Comparison of ENCODE assay signal across 17 cellular contexts in genomic region chr22:31738566-31738965, GRCh38. TPM values are rescaled to one million over a fixed set of nuclear protein-coding genes. Genes with fewer than 3 reads are reported as not detected.
DNase-seq lines count a peak whose midpoint lies in the region; ATAC-seq, FAIRE-seq and TF ChIP-seq lines count a peak whose summit lies in the region.
"Had no signal": no experiment of that assay in that cellular context is flagged by ENCODE, and none has a peak within 500 bp of the region (broad histone marks: within the 10 kb centered on the region; RNA-seq: fewer than 3 reads in every experiment).

No MANE protein-coding gene starts in this region.

- H3K36me3 Mint-ChIP-seq in CD14-positive monocyte (peaks cover 29 to 65% of the 10 kb centered on the region in 2 donors), WTC11 (peaks cover 44% of the 10 kb centered on the region), glutamatergic neuron (ENCODE audit: unreplicated experiment) (no peaks in the 10 kb centered on the region)

- H3K27me3 ChIP-seq in A673 (replicated peaks; ENCODE audit: insufficient read depth, low read depth, low read length, poor library complexity), result no peaks in the 10 kb centered on the region
- H3K27me3 ChIP-seq: BLaER1 had no signal

- H3K4me1 Mint-ChIP-seq in CD14-positive monocyte (peaks cover 36% of the 10 kb centered on the region), WTC11 (no peaks in the 10 kb centered on the region), glutamatergic neuron (ENCODE audit: low read depth, unreplicated experiment) (peaks cover 3% of the 10 kb centered on the region)

- intact Hi-C loops in A673 (cut with micrococcal nuclease; ENCODE audit: unreplicated experiment) (no loop called here), CD14-positive monocyte (cut with micrococcal nuclease) (no loop called here)

- no peak for ATAC-seq in WTC11
- ATAC-seq: HepG2, mucosa of descending colon had no signal

- peaks cover 15% of the 10 kb centered on the region for H3K36me3 ChIP-seq in A673 (ENCODE audit: insufficient read depth, low read length, poor library complexity, severe bottlenecking)

- TF ChIP-seq CTCF in A673 (conservative IDR thresholded peaks at IDR 0.05; ENCODE audit: low read depth, low read length), result no peak
- no peak for TF ChIP-seq CTCF in CD14-positive monocyte (IDR thresholded peaks at IDR 0.05)
- TF ChIP-seq CTCF in WTC11 (IDR thresholded peaks at IDR 0.05), result no peak
- TF ChIP-seq CTCF in fibroblast of mammary gland (conservative IDR thresholded peaks at IDR 0.05; ENCODE audit: control insufficient read depth, insufficient read depth, low read depth, low read length), result peak; percentile 13
- TF ChIP-seq CTCF in glutamatergic neuron (IDR thresholded peaks at IDR 0.05; ENCODE audit: partially characterized antibody, unreplicated experiment), result no peak

- peak overlapping the region in 6 of 7 donors; percentile 1 to 87 (median 31) for H3K27ac Mint-ChIP-seq in CD14-positive monocyte
- H3K27ac Mint-ChIP-seq in WTC11, result peak overlapping the region; percentile 26; the same call in 1 of the 2 replicates
- H3K27ac Mint-ChIP-seq in glutamatergic neuron (ENCODE audit: unreplicated experiment), result no peak overlapping the region

- H3K9me3 ChIP-seq in A673 (ENCODE audit: low read depth, low read length, poor library complexity, severe bottlenecking), result no peaks in the 10 kb centered on the region
- H3K9me3 ChIP-seq: BLaER1, mucosa of descending colon had no signal

- no peaks in the 10 kb centered on the region for H3K4me1 ChIP-seq in A673 (ENCODE audit: insufficient read depth, low read length, poor library complexity, severe bottlenecking)
- H3K4me1 ChIP-seq: BLaER1 had no signal

- no TSS peak for BruUV-seq in A673 (replicated peaks; lab: Mats Ljungman, UMichigan)

- H3K4me3 Mint-ChIP-seq in CD14-positive monocyte, result no peak overlapping the region
- H3K4me3 Mint-ChIP-seq in WTC11, result no peak overlapping the region
- H3K4me3 Mint-ChIP-seq in glutamatergic neuron (ENCODE audit: unreplicated experiment), result no peak overlapping the region

- H3K27me3 Mint-ChIP-seq in CD14-positive monocyte (ENCODE audit: low read depth in 3 of 3) (no peaks in the 10 kb centered on the region), WTC11 (ENCODE audit: low read depth) (no peaks in the 10 kb centered on the region), glutamatergic neuron (ENCODE audit: unreplicated experiment) (peaks cover 2% of the 10 kb centered on the region)

- no peak for FAIRE-seq in GM12891 (lab: Jason Lieb, UNC)
- FAIRE-seq: HepG2 had no signal

- CTCF ChIA-PET in A673 (lab: Charles Lee), result interaction anchor here (0.7 kb wide), 1 partner anchor 73 kb away, joined by 3 read pairs; no protein-coding TSS in a partner anchor
- CTCF ChIA-PET in WTC11 (lab: Charles Lee), result interaction anchor here (1.2 kb wide), 1 partner anchor 10 kb away, joined by 3 read pairs; no protein-coding TSS in a partner anchor

- TF ChIP-seq POLR2A in GM12891 (IDR thresholded peaks at IDR 0.05; ENCODE audit: low read depth, low read length), result no peak

- H3K4me3 ChIP-seq in A673 (ENCODE audit: low read depth, low read length, poor library complexity, severe bottlenecking), result no peak overlapping the region
- H3K4me3 ChIP-seq in fibroblast of mammary gland (ENCODE audit: control insufficient read depth, low read depth, low read length), result no peak overlapping the region
- H3K4me3 ChIP-seq: BLaER1, mucosa of descending colon had no signal

- POLR2A ChIA-PET in A673 (lab: Charles Lee; ENCODE audit: low non-redundant PET), result no interaction called here
- POLR2A ChIA-PET in WTC11 (lab: Charles Lee), result no interaction called here

- H3K27ac ChIP-seq in A673 (ENCODE audit: low read depth, low read length, poor library complexity, severe bottlenecking), result no peak overlapping the region
- H3K27ac ChIP-seq: BLaER1, parathyroid adenoma had no signal

- DNase-seq in A673 (ENCODE audit: low spot score), result peak; percentile 11
- no peak for DNase-seq in CD14-positive monocyte (ENCODE audit: low spot score)
- DNase-seq in WTC11 (ENCODE audit: low spot score), result no peak
- DNase-seq in fibroblast of mammary gland (ENCODE audit: low read depth), result peak; percentile 48
- DNase-seq in NCI-H2029 (lab: John Stamatoyannopoulos, UW), result no peak
- DNase-seq in GM12891 (ENCODE audit: insufficient read length, low spot score), result no peak
- DNase-seq in glutamatergic neuron, result no peak
- DNase-seq: activated CD4-positive, CD25-positive, alpha-beta regulatory T cell treated with anti-CD3 and anti-CD28 coated beads, Interleukin-2, amount 50 U/mL, for 72 hours; caudate nucleus; DND-41; HCEC 1CT; islet precursor cell; mucosa of descending colon; NCI-H2107 had no signal

- H3K9me3 Mint-ChIP-seq in CD14-positive monocyte, result peaks cover 0 to 2% (median 0%) of the 10 kb centered on the region in 7 donors
- no peaks in the 10 kb centered on the region for H3K9me3 Mint-ChIP-seq in WTC11
- H3K9me3 Mint-ChIP-seq in glutamatergic neuron (ENCODE audit: unreplicated experiment), result peaks cover 2% of the 10 kb centered on the region

TF ChIP-seq in WTC11, 78 proteins besides CTCF, POLR2A, EP300 and RAD21 (continues in another document):
- no peak for TF ChIP-seq FOXK1 (CRISPR knock-in tag; IDR thresholded peaks at IDR 0.05)
- no peak for TF ChIP-seq PRRX2 (CRISPR knock-in tag; IDR thresholded peaks at IDR 0.05)
- TF ChIP-seq ZNF512 (CRISPR knock-in tag; IDR thresholded peaks at IDR 0.05; ENCODE audit: borderline replicate concordance), result no peak
- TF ChIP-seq ZNF121 (CRISPR knock-in tag; IDR thresholded peaks at IDR 0.05), result no peak
- TF ChIP-seq ZNF396 (CRISPR knock-in tag; IDR thresholded peaks at IDR 0.05; ENCODE audit: borderline replicate concordance), result no peak
- no peak for TF ChIP-seq ZNF416 (CRISPR knock-in tag; IDR thresholded peaks at IDR 0.05)
- no peak for TF ChIP-seq KAT7 (CRISPR knock-in tag; IDR thresholded peaks at IDR 0.05; ENCODE audit: borderline replicate concordance)

TF ChIP-seq in GM12891, 5 proteins besides CTCF, POLR2A, EP300 and RAD21:
- no peak for TF ChIP-seq TAF1 (IDR thresholded peaks at IDR 0.05; ENCODE audit: low read depth, low read length)
- TF ChIP-seq POU2F2 (IDR thresholded peaks at IDR 0.05; ENCODE audit: low read depth, low read length), result no peak
- no peak for TF ChIP-seq POLR2AphosphoS5 (IDR thresholded peaks at IDR 0.05; ENCODE audit: low read depth, low read length)
- TF ChIP-seq SPI1 (IDR thresholded peaks at IDR 0.05; ENCODE audit: low read depth, low read length), result no peak
- no peak for TF ChIP-seq PAX5 (IDR thresholded peaks at IDR 0.05; ENCODE audit: insufficient read depth, low read length, severe bottlenecking)

RNA-seq across cellular contexts. Expression of gene PRR14L, which starts 11.4 kb away (rescaled TPM):
- 61.0 and 65.4 TPM in 2 replicates for total RNA-seq in A673 (2021)
- polyA plus RNA-seq in CD14-positive monocyte, result 10 to 100 TPM; 14.6 to 41.4 TPM
- total RNA-seq in WTC11 (2021), result 84.7 to 90.1 TPM (median 89.3 TPM) in 3 replicates
- 7.9 TPM for polyA plus RNA-seq in GM12891 (2012; ENCODE audit: low read depth, missing spikeins)
- total RNA-seq in glutamatergic neuron (ENCODE audit: unreplicated experiment), result 104 TPM

RNA-seq across cellular contexts. Expression of gene DEPDC5, which starts 15.3 kb away (rescaled TPM):
- total RNA-seq in A673 (2021) (39.3 and 41.1 TPM in 2 replicates), WTC11 (2021) (26.4 to 40.5 TPM (median 33.4 TPM) in 3 replicates), glutamatergic neuron (ENCODE audit: unreplicated experiment) (32.0 TPM)
- 1 to 10 TPM; 2.2 to 4.1 TPM for polyA plus RNA-seq in CD14-positive monocyte
- polyA plus RNA-seq in GM12891 (2012; ENCODE audit: low read depth, missing spikeins), result 7.6 TPM

Comparison
In these comparisons a context has a peak if more than half of its experiments do, and no peak if none do; other contexts are left out.
1. DNase-seq: peak in A673 (single experiment) and fibroblast of mammary gland (single experiment); none in CD14-positive monocyte (single experiment), WTC11 (single experiment), NCI-H2029 (single experiment), GM12891 (single experiment) and glutamatergic neuron (single experiment).